18 cellular contexts compared by ENCODE assay signal in the genomic region with DNA sequence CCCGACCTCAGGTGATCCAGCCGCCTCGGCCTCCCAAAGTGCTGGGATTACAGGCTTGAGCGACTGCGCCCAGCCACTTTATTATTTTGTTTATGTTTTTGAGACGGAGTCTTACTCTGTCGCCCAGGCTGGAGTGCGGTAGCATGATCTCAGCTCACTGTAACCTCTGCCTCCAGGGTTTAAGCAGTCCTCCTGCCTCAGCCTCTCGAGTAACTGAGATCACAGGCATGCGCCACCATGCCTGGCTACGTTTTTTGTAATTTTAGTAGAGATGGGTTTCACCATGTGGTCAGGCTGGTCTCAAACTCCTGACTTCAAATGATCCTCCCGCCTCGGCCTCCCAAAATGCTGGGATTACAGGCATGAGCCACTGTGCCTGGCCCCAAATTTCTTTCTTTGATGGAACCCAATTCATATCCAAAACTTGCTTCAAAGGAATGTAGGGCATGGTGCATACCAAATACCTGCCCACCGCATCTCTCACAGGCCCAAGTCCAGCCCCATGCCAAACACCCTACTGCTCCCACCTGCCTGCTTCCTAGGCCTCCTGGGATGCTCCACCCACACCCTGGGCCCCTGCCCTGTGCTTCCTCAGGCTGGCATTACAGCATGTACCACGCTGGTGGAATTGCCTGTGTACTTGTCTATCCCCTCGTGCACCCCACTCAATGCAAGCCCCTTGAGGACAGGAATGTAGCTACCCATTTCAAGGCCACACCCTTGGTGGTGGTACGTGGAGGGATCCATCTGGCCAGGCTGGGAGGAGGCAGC.
"Had no signal": no experiment of that assay in that cellular context is flagged by ENCODE, and none has a peak within 500 bp of the region (broad histone marks: within the 10 kb centered on the region; RNA-seq: fewer than 3 reads in every experiment).

No MANE protein-coding gene starts in this region.

- H3K27me3 Mint-ChIP-seq: activated CD4-positive, alpha-beta T cell treated with anti-CD3 and anti-CD28 coated beads, Interleukin-2, amount 10 ng/mL, durations not matched to agents 24 days and 14 days; effector memory CD8-positive, alpha-beta T cell; naive thymus-derived CD8-positive, alpha-beta T cell had no signal

- H3K9me3 Mint-ChIP-seq: activated CD4-positive, alpha-beta T cell treated with anti-CD3 and anti-CD28 coated beads, Interleukin-2, amount 10 ng/mL, durations not matched to agents 24 days and 14 days; effector memory CD8-positive, alpha-beta T cell had no signal

- H3K36me3 Mint-ChIP-seq: naive thymus-derived CD8-positive, alpha-beta T cell had no signal

- H3K9me3 ChIP-seq: gastroesophageal sphincter, left lung, transverse colon had no signal

- H3K4me3 Mint-ChIP-seq: activated CD4-positive, alpha-beta T cell treated with anti-CD3 and anti-CD28 coated beads, Interleukin-2, amount 10 ng/mL, durations not matched to agents 24 days and 14 days; effector memory CD8-positive, alpha-beta T cell; naive thymus-derived CD8-positive, alpha-beta T cell had no signal

- H3K27ac Mint-ChIP-seq: activated CD4-positive, alpha-beta T cell treated with anti-CD3 and anti-CD28 coated beads, Interleukin-2, amount 10 ng/mL, durations not matched to agents 24 days and 14 days had no signal

- FAIRE-seq: islet of Langerhans had no signal

- H3K27me3 ChIP-seq: gastroesophageal sphincter, left lung, transverse colon had no signal

- ATAC-seq: effector memory CD8-positive, alpha-beta T cell; gastroesophageal sphincter; left lung; naive thymus-derived CD8-positive, alpha-beta T cell had no signal

- DNase-seq: activated CD4-positive, alpha-beta T cell treated with anti-CD3 and anti-CD28 coated beads, Interleukin-2, amount 10 ng/mL, durations not matched to agents 24 days and 14 days; activated CD4-positive, CD25-positive, alpha-beta regulatory T cell; activated CD8-positive, alpha-beta memory T cell treated with anti-CD3 and anti-CD28 coated beads for 24 hours; activated naive CD4-positive, alpha-beta T cell; cerebellar nuclear complex; dermis blood vessel endothelial cell; effector memory CD8-positive, alpha-beta T cell; left lung; naive thymus-derived CD8-positive, alpha-beta T cell; nucleus accumbens; stimulated activated CD4-positive, alpha-beta T cell treated with anti-CD3 and anti-CD28 coated beads, Interleukin-15, amount 100 ng/mL, for 24 hours; stimulated activated CD4-positive, alpha-beta T cell treated with anti-CD3 and anti-CD28 coated beads, Interleukin-4, amount 100 ng/mL, for 1 hour; stimulated activated naive CD4-positive, alpha-beta T cell; substantia nigra; T-helper 2 cell; transverse colon had no signal

- H3K4me3 ChIP-seq: gastroesophageal sphincter, left lung, transverse colon had no signal

- H3K27ac ChIP-seq: gastroesophageal sphincter, left lung, transverse colon had no signal

- H3K36me3 ChIP-seq: gastroesophageal sphincter, left lung, transverse colon had no signal
